ENCODE assay signal across 20 cellular contexts in genomic region chr22:20223421-20224245, GRCh38. TPM values are rescaled to one million over a fixed set of nuclear protein-coding genes. Genes with fewer than 3 reads are reported as not detected.
DNase-seq lines count a peak whose midpoint lies in the region; ATAC-seq and TF ChIP-seq lines count a peak whose summit lies in the region.
"Had no signal": no experiment of that assay in that cellular context is flagged by ENCODE, and none has a peak within 500 bp of the region (broad histone marks: within the 10 kb centered on the region; RNA-seq: fewer than 3 reads in every experiment).

No MANE protein-coding gene starts in this region.

- H3K27ac ChIP-seq in ascending aorta: peak overlapping the region; percentile 70 to 72
- H3K27ac ChIP-seq in neuronal stem cell (replicated peaks; ENCODE audit: low read length): no peak overlapping the region
- peak overlapping the region in 1 of 2 donors; percentile 10 for H3K27ac ChIP-seq in aorta (ENCODE audit: low read depth in 1 of 2, low read length in 2 of 2)

- peaks cover 14 to 33% of the 10 kb centered on the region in 2 donors for H3K4me1 ChIP-seq in ascending aorta
- H3K4me1 ChIP-seq in neuronal stem cell (ENCODE audit: control insufficient read depth in 2 of 2, insufficient read depth in 1 of 2, low read depth in 1 of 2, low read length in 2 of 2): peaks cover 0 to 9% of the 10 kb centered on the region in 2 donors
- H3K4me1 ChIP-seq in aorta (ENCODE audit: control insufficient read depth in 1 of 2, insufficient read depth in 2 of 2, low read length in 2 of 2): no peaks in the 10 kb centered on the region
- H3K4me1 ChIP-seq: HAP-1 had no signal

- H2AK5ac ChIP-seq in neuronal stem cell (ENCODE audit: low read depth, low read length): peak overlapping the region; percentile 81

- no peak overlapping the region for H3K14ac ChIP-seq in neuronal stem cell (ENCODE audit: low read length)

- H2BK5ac ChIP-seq in neuronal stem cell (ENCODE audit: low read length): no peak overlapping the region

- no peak overlapping the region for H3K4me2 ChIP-seq in neuronal stem cell (ENCODE audit: insufficient read depth, low read length, poor library complexity, severe bottlenecking)

- no peak overlapping the region for H2AFZ ChIP-seq in neuronal stem cell (ENCODE audit: low read length)

- no peak overlapping the region for H3K9ac ChIP-seq in neuronal stem cell (ENCODE audit: low read depth, low read length, poor library complexity)

- H3K4me3 ChIP-seq in H7 (ENCODE audit: insufficient read depth, low read depth, low read length): no peak overlapping the region
- H3K4me3 ChIP-seq in ascending aorta: no peak overlapping the region
- H3K4me3 ChIP-seq in neuronal stem cell (ENCODE audit: low read length in 2 of 2): no peak overlapping the region
- H3K4me3 ChIP-seq in aorta (ENCODE audit: low read length in 2 of 2): no peak overlapping the region
- H3K4me3 ChIP-seq: HAP-1 had no signal

- H4K8ac ChIP-seq in neuronal stem cell (ENCODE audit: low read depth, low read length): no peak overlapping the region

- H3K23ac ChIP-seq in neuronal stem cell (ENCODE audit: low read depth, low read length, poor library complexity): peak overlapping the region; percentile 29

- H3K36me3 ChIP-seq in H7 (replicated peaks; ENCODE audit: control insufficient read depth, insufficient read depth, low read length) (no peaks in the 10 kb centered on the region), ascending aorta (no peaks in the 10 kb centered on the region), neuronal stem cell (replicated peaks in 1 of 2; ENCODE audit: control insufficient read depth in 2 of 2, insufficient read depth in 2 of 2, low read length in 2 of 2) (peaks cover 0 to 6% of the 10 kb centered on the region in 2 donors), aorta (ENCODE audit: control insufficient read depth in 1 of 2, insufficient read depth in 2 of 2, low read length in 1 of 2) (no peaks in the 10 kb centered on the region)
- H3K36me3 ChIP-seq: HAP-1 had no signal

- H3K79me1 ChIP-seq in neuronal stem cell (ENCODE audit: low read depth, low read length): peaks cover 6% of the 10 kb centered on the region

- peak overlapping the region; percentile 82 for H2BK15ac ChIP-seq in neuronal stem cell (ENCODE audit: low read length)

- H3K4ac ChIP-seq in neuronal stem cell (ENCODE audit: low read length): no peak overlapping the region

- H2BK12ac ChIP-seq in neuronal stem cell (ENCODE audit: low read length): no peak overlapping the region

- no peak overlapping the region for H4K91ac ChIP-seq in neuronal stem cell (ENCODE audit: low read depth, low read length, poor library complexity)

- WGBS in neuronal stem cell (ENCODE audit: extremely low coverage in 2 of 2, insufficient read length in 2 of 2, insufficient replicate concordance in 1 of 2), 2 donors: no CpG with 5 or more reads among the region's 29 CpGs
- 83 to 86% methylated on average over 23 to 29 of the region's 29 CpGs for WGBS in aorta, 2 donors

- no peak for ATAC-seq in HG03460 (IDR thresholded peaks at IDR 0.05; ENCODE audit: unreplicated experiment)
- no peak for ATAC-seq in HG03045 (IDR thresholded peaks at IDR 0.05; ENCODE audit: unreplicated experiment)
- no peak for ATAC-seq in aorta (ENCODE audit: low FRiP score)

- no peak for TF ChIP-seq CTCF in ascending aorta (IDR thresholded peaks at IDR 0.05)

- DNase-seq in NCI-H1417 (lab: John Stamatoyannopoulos, UW) (peak in 2 of 3 experiments; percentile 68 to 84), NCI-H1417 treated with DMSO at 0.1 percent for 48 hours (lab: John Stamatoyannopoulos, UW) (no peak), H7 (peak; percentile 66), ascending aorta (ENCODE audit: low spot score in 2 of 2) (no peak), neuronal stem cell (ENCODE audit: low spot score) (no peak), aorta (no peak)
- DNase-seq: 8988T; CD4-positive, alpha-beta T cell; DMS153; GDM1; NCI-H1436 treated with DMSO at 0.1 percent for 48 hours; NCI-H2107; NCI-H446; NCI-H748 treated with DMSO at 0.1 percent for 48 hours; OCI-M1; Right ventricle myocardium superior; SW 1271 had no signal

- H3K9me3 ChIP-seq in ascending aorta: no peaks in the 10 kb centered on the region
- peaks cover 8 to 15% of the 10 kb centered on the region in 2 donors for H3K9me3 ChIP-seq in neuronal stem cell (replicated peaks in 1 of 2; ENCODE audit: control insufficient read depth in 2 of 2, insufficient read depth in 1 of 2, low read depth in 1 of 2, low read length in 2 of 2)
- no peaks in the 10 kb centered on the region for H3K9me3 ChIP-seq in aorta (ENCODE audit: control insufficient read depth, low read length)
- H3K9me3 ChIP-seq: HAP-1 had no signal

- peak overlapping the region; percentile 7 for H3K18ac ChIP-seq in neuronal stem cell (ENCODE audit: low read length)

- intact Hi-C loops in ascending aorta (cut with DNase I) (no loop called here), aorta (cut with DNase I) (no loop called here)

- H3K27me3 ChIP-seq in H7 (ENCODE audit: control insufficient read depth, insufficient read depth, low read length) (no peaks in the 10 kb centered on the region), ascending aorta (no peaks in the 10 kb centered on the region), neuronal stem cell (ENCODE audit: control insufficient read depth in 3 of 3, insufficient read depth in 3 of 3, low read depth in 1 of 3, low read length in 3 of 3) (peaks cover 0 to 27% (median 2%) of the 10 kb centered on the region in 3 experiments), aorta (ENCODE audit: control insufficient read depth in 1 of 2, insufficient read depth in 2 of 2, low read length in 1 of 2) (no peaks in the 10 kb centered on the region)

- peak overlapping the region; percentile 54 for H2BK120ac ChIP-seq in neuronal stem cell (ENCODE audit: low read depth, low read length)

RNA-seq across cellular contexts. Expression of gene RTN4R, which starts 44.5 kb away (rescaled TPM):
- 28.3 and 30.4 TPM in 2 replicates for total RNA-seq in H7 (2014; rRNA removed; shearing (Covaris generic))
- total RNA-seq in ascending aorta (0.43 TPM), aorta (1 to 10 TPM; 1.3 to 2.7 TPM)
- polyA plus RNA-seq in neuronal stem cell (2013, experiment 1 of 2): 23.2 TPM
- polyA plus RNA-seq in neuronal stem cell (2013, experiment 2 of 2): 22.9 TPM
- polyA plus RNA-seq in aorta: under 1 TPM; 0.05 to 0.75 TPM

Comparison
In these comparisons a context has a peak if more than half of its experiments do, and no peak if none do; other contexts are left out.
1. DNase-seq: peak in NCI-H1417 (2 of 3) and H7 (single experiment); none in NCI-H1417 treated with DMSO at 0.1 percent for 48 hours (single experiment), ascending aorta (0 of 2), neuronal stem cell (single experiment) and aorta (0 of 2).